15 cellular contexts compared by ENCODE assay signal in genomic region chr1:38268226-38268625, GRCh38.
DNase-seq lines count a peak whose midpoint lies in the region; ATAC-seq and TF ChIP-seq lines count a peak whose summit lies in the region.
"Had no signal": no experiment of that assay in that cellular context is flagged by ENCODE, and none has a peak within 500 bp of the region (broad histone marks: within the 10 kb centered on the region; RNA-seq: fewer than 3 reads in every experiment).

No MANE protein-coding gene starts in this region.

- no peak overlapping the region for H3K27ac ChIP-seq in endodermal cell (ENCODE audit: low read depth, low read length)
- no peak overlapping the region for H3K27ac ChIP-seq in neural progenitor cell
- H3K27ac ChIP-seq: 22Rv1, BLaER1 had no signal

- H3K4me2 ChIP-seq in neural progenitor cell, result no peak overlapping the region
- H3K4me2 ChIP-seq: BLaER1 had no signal

- H3K36me3 ChIP-seq in endodermal cell (ENCODE audit: control insufficient read depth, insufficient read depth, low read length), result no peaks in the 10 kb centered on the region
- H3K36me3 ChIP-seq in neural progenitor cell, result no peaks in the 10 kb centered on the region
- H3K36me3 ChIP-seq: BLaER1 had no signal

- H3F3A ChIP-seq in neural progenitor cell (ENCODE audit: low read depth), result peaks cover 14% of the 10 kb centered on the region

- no peaks in the 10 kb centered on the region for H3K79me2 ChIP-seq in neural progenitor cell (ENCODE audit: low read depth)

- H4K20me1 ChIP-seq in neural progenitor cell (ENCODE audit: low read depth), result no peaks in the 10 kb centered on the region
- H4K20me1 ChIP-seq: BLaER1 had no signal

- H3K9ac ChIP-seq in endodermal cell (ENCODE audit: extremely low read depth, low read length, poor library complexity, severe bottlenecking) (no peak overlapping the region), neural progenitor cell (no peak overlapping the region)
- H3K9ac ChIP-seq: BLaER1 had no signal

- H3K9me3 ChIP-seq in endodermal cell (ENCODE audit: control insufficient read depth, low read length), result no peaks in the 10 kb centered on the region
- no peaks in the 10 kb centered on the region for H3K9me3 ChIP-seq in neural progenitor cell (ENCODE audit: low read depth)
- H3K9me3 ChIP-seq: BLaER1, Caco-2 had no signal

- no peaks in the 10 kb centered on the region for H3K4me1 Mint-ChIP-seq in activated naive CD8-positive, alpha-beta T cell treated with anti-CD3 and anti-CD28 coated beads, Interleukin-2, amount 50 U/mL, for 24 hours
- no peaks in the 10 kb centered on the region for H3K4me1 Mint-ChIP-seq in activated naive CD8-positive, alpha-beta T cell treated with anti-CD3 and anti-CD28 coated beads for 36 hours
- H3K4me1 Mint-ChIP-seq in endodermal cell (peaks cover 30% of the 10 kb centered on the region), neural progenitor cell (peaks cover 47% of the 10 kb centered on the region), mesothelial cell of epicardium (no peaks in the 10 kb centered on the region), type B pancreatic cell (ENCODE audit: unreplicated experiment) (no peaks in the 10 kb centered on the region)
- H3K4me1 Mint-ChIP-seq: CD8-positive, alpha-beta memory T cell had no signal

- H3K27ac Mint-ChIP-seq in activated naive CD8-positive, alpha-beta T cell treated with anti-CD3 and anti-CD28 coated beads, Interleukin-2, amount 50 U/mL, for 24 hours, result no peak overlapping the region
- no peak overlapping the region for H3K27ac Mint-ChIP-seq in activated naive CD8-positive, alpha-beta T cell treated with anti-CD3 and anti-CD28 coated beads for 36 hours
- H3K27ac Mint-ChIP-seq in endodermal cell, result no peak overlapping the region
- peak overlapping the region; percentile 8 for H3K27ac Mint-ChIP-seq in neural progenitor cell
- no peak overlapping the region for H3K27ac Mint-ChIP-seq in mesothelial cell of epicardium
- H3K27ac Mint-ChIP-seq in type B pancreatic cell, result no peak overlapping the region
- H3K27ac Mint-ChIP-seq: CD8-positive, alpha-beta memory T cell had no signal

- ATAC-seq in activated naive CD8-positive, alpha-beta T cell treated with anti-CD3 and anti-CD28 coated beads, Interleukin-2, amount 50 U/mL, for 24 hours, result peak; percentile 8
- no peak for ATAC-seq in HG03354 (IDR thresholded peaks at IDR 0.05; ENCODE audit: poor library complexity, severe bottlenecking, unreplicated experiment)
- ATAC-seq: HepG2 had no signal

- H3K9me3 Mint-ChIP-seq in activated naive CD8-positive, alpha-beta T cell treated with anti-CD3 and anti-CD28 coated beads, Interleukin-2, amount 50 U/mL, for 24 hours, result no peaks in the 10 kb centered on the region
- H3K9me3 Mint-ChIP-seq in activated naive CD8-positive, alpha-beta T cell treated with anti-CD3 and anti-CD28 coated beads for 36 hours, result no peaks in the 10 kb centered on the region
- H3K9me3 Mint-ChIP-seq in endodermal cell, result no peaks in the 10 kb centered on the region
- H3K9me3 Mint-ChIP-seq in neural progenitor cell, result peaks cover 2% of the 10 kb centered on the region
- H3K9me3 Mint-ChIP-seq in mesothelial cell of epicardium, result no peaks in the 10 kb centered on the region
- no peaks in the 10 kb centered on the region for H3K9me3 Mint-ChIP-seq in type B pancreatic cell
- H3K9me3 Mint-ChIP-seq: CD8-positive, alpha-beta memory T cell had no signal

- 75 to 100% methylated on average over 1 to 4 of the region's 4 CpGs for WGBS in endodermal cell (ENCODE audit: insufficient coverage in 1 of 2, insufficient read length in 1 of 2), 2 experiments

- TF ChIP-seq CTCF in endodermal cell (conservative IDR thresholded peaks at IDR 0.05) (no peak), neural progenitor cell (IDR thresholded peaks at IDR 0.05) (no peak), mesothelial cell of epicardium (IDR thresholded peaks at IDR 0.05; ENCODE audit: unreplicated experiment) (no peak), type B pancreatic cell (conservative IDR thresholded peaks at IDR 0.05) (no peak)

- no peak overlapping the region for H3K4me3 ChIP-seq in endodermal cell (ENCODE audit: low read length)
- no peak overlapping the region for H3K4me3 ChIP-seq in neural progenitor cell
- H3K4me3 ChIP-seq: BLaER1 had no signal

- no peak for DNase-seq in activated naive CD8-positive, alpha-beta T cell treated with anti-CD3 and anti-CD28 coated beads, Interleukin-2, amount 50 U/mL, for 24 hours
- no peak for DNase-seq in activated naive CD8-positive, alpha-beta T cell treated with anti-CD3 and anti-CD28 coated beads for 36 hours
- DNase-seq in endodermal cell (peak; percentile 76), neural progenitor cell (ENCODE audit: low spot score) (no peak), mesothelial cell of epicardium (ENCODE audit: low spot score in 2 of 2, unreplicated experiment in 2 of 2) (no peak), type B pancreatic cell (ENCODE audit: extremely low spot score, unreplicated experiment) (no peak)
- DNase-seq: AML-193; Caco-2; CD8-positive, alpha-beta memory T cell; DND-41; GF-D8 had no signal

- H3K27me3 ChIP-seq in endodermal cell (ENCODE audit: control insufficient read depth, insufficient read depth, low read length, poor library complexity, severe bottlenecking), result peaks cover 10% of the 10 kb centered on the region
- H3K27me3 ChIP-seq in neural progenitor cell, result no peaks in the 10 kb centered on the region
- H3K27me3 ChIP-seq: BLaER1 had no signal

- H3K4me1 ChIP-seq in endodermal cell (ENCODE audit: control insufficient read depth, insufficient read depth, low read length) (peaks cover 6% of the 10 kb centered on the region), neural progenitor cell (peaks cover 23% of the 10 kb centered on the region)

- no peak overlapping the region for H3K4me3 Mint-ChIP-seq in activated naive CD8-positive, alpha-beta T cell treated with anti-CD3 and anti-CD28 coated beads, Interleukin-2, amount 50 U/mL, for 24 hours
- H3K4me3 Mint-ChIP-seq in activated naive CD8-positive, alpha-beta T cell treated with anti-CD3 and anti-CD28 coated beads for 36 hours, result no peak overlapping the region
- H3K4me3 Mint-ChIP-seq in endodermal cell (no peak overlapping the region), neural progenitor cell (no peak overlapping the region), mesothelial cell of epicardium (no peak overlapping the region), type B pancreatic cell (no peak overlapping the region)
- H3K4me3 Mint-ChIP-seq: CD8-positive, alpha-beta memory T cell had no signal

- H3K27me3 Mint-ChIP-seq in activated naive CD8-positive, alpha-beta T cell treated with anti-CD3 and anti-CD28 coated beads, Interleukin-2, amount 50 U/mL, for 24 hours, result peaks cover 45% of the 10 kb centered on the region
- H3K27me3 Mint-ChIP-seq in activated naive CD8-positive, alpha-beta T cell treated with anti-CD3 and anti-CD28 coated beads for 36 hours, result peaks cover 40% of the 10 kb centered on the region
- H3K27me3 Mint-ChIP-seq in endodermal cell (ENCODE audit: insufficient read depth) (peaks cover 7% of the 10 kb centered on the region), neural progenitor cell (ENCODE audit: insufficient read depth, low read depth) (peaks cover 15% of the 10 kb centered on the region), mesothelial cell of epicardium (ENCODE audit: low read depth) (peaks cover 86% of the 10 kb centered on the region), type B pancreatic cell (peaks cover 69% of the 10 kb centered on the region)

- no peaks in the 10 kb centered on the region for H3K36me3 Mint-ChIP-seq in activated naive CD8-positive, alpha-beta T cell treated with anti-CD3 and anti-CD28 coated beads, Interleukin-2, amount 50 U/mL, for 24 hours (ENCODE audit: low read depth)
- no peaks in the 10 kb centered on the region for H3K36me3 Mint-ChIP-seq in activated naive CD8-positive, alpha-beta T cell treated with anti-CD3 and anti-CD28 coated beads for 36 hours
- H3K36me3 Mint-ChIP-seq in endodermal cell (ENCODE audit: low read depth), result no peaks in the 10 kb centered on the region
- no peaks in the 10 kb centered on the region for H3K36me3 Mint-ChIP-seq in neural progenitor cell
- H3K36me3 Mint-ChIP-seq in mesothelial cell of epicardium, result no peaks in the 10 kb centered on the region
- no peaks in the 10 kb centered on the region for H3K36me3 Mint-ChIP-seq in type B pancreatic cell

- H2AFZ ChIP-seq in neural progenitor cell (replicated peaks), result no peak overlapping the region
